ENCODE assay signal across 16 cellular contexts in genomic region chr5:13553896-13554295, GRCh38.
DNase-seq lines count a peak whose midpoint lies in the region; ATAC-seq and TF ChIP-seq lines count a peak whose summit lies in the region.
"Had no signal": no experiment of that assay in that cellular context is flagged by ENCODE, and none has a peak within 500 bp of the region (broad histone marks: within the 10 kb centered on the region; RNA-seq: fewer than 3 reads in every experiment).

No MANE protein-coding gene starts in this region.

- CTCF ChIA-PET in activated CD4-positive, alpha-beta T cell treated with anti-CD3 and anti-CD28 coated beads for 36 hours (lab: Charles Lee) = no interaction called here
- CTCF ChIA-PET in activated CD4-positive, alpha-beta T cell treated with anti-CD3 and anti-CD28 coated beads, Interleukin-2, amount 10 ng/mL, durations not matched to agents 7 days and 5 days (lab: Charles Lee) = no interaction called here

- no peaks in the 10 kb centered on the region for H3K27me3 Mint-ChIP-seq in activated CD4-positive, alpha-beta T cell treated with anti-CD3 and anti-CD28 coated beads for 36 hours
- H3K27me3 Mint-ChIP-seq in activated CD4-positive, alpha-beta T cell treated with anti-CD3 and anti-CD28 coated beads, Interleukin-2, amount 10 ng/mL, durations not matched to agents 7 days and 5 days = no peaks in the 10 kb centered on the region

- intact Hi-C loops in activated CD4-positive, alpha-beta T cell treated with anti-CD3 and anti-CD28 coated beads for 36 hours (cut with DNase I, micrococcal nuclease) = no loop called here
- intact Hi-C loops in testis (cut with DNase I; ENCODE audit: low total_unique reads) = no loop called here

- no peak overlapping the region for H3K27ac ChIP-seq in testis
- H3K27ac ChIP-seq: colonic mucosa, Peyer's patch, sigmoid colon had no signal

- peaks cover 9% of the 10 kb centered on the region for H3K9me3 Mint-ChIP-seq in activated CD4-positive, alpha-beta T cell treated with anti-CD3 and anti-CD28 coated beads for 36 hours (ENCODE audit: low read depth)
- H3K9me3 Mint-ChIP-seq in activated CD4-positive, alpha-beta T cell treated with anti-CD3 and anti-CD28 coated beads, Interleukin-2, amount 10 ng/mL, durations not matched to agents 7 days and 5 days = no peaks in the 10 kb centered on the region

- H3K27ac Mint-ChIP-seq in activated CD4-positive, alpha-beta T cell treated with anti-CD3 and anti-CD28 coated beads for 36 hours = no peak overlapping the region
- no peak overlapping the region for H3K27ac Mint-ChIP-seq in activated CD4-positive, alpha-beta T cell treated with anti-CD3 and anti-CD28 coated beads, Interleukin-2, amount 10 ng/mL, durations not matched to agents 7 days and 5 days

- no peak for TF ChIP-seq CTCF in fibroblast of mammary gland (conservative IDR thresholded peaks at IDR 0.05; ENCODE audit: control insufficient read depth, insufficient read depth, low read depth, low read length)
- TF ChIP-seq CTCF in testis (IDR thresholded peaks at IDR 0.05) = no peak

- no peaks in the 10 kb centered on the region for H3K36me3 Mint-ChIP-seq in activated CD4-positive, alpha-beta T cell treated with anti-CD3 and anti-CD28 coated beads for 36 hours (ENCODE audit: low read depth)
- no peaks in the 10 kb centered on the region for H3K36me3 Mint-ChIP-seq in activated CD4-positive, alpha-beta T cell treated with anti-CD3 and anti-CD28 coated beads, Interleukin-2, amount 10 ng/mL, durations not matched to agents 7 days and 5 days (ENCODE audit: low read depth)

- H3K27me3 ChIP-seq in testis = no peaks in the 10 kb centered on the region
- H3K27me3 ChIP-seq: colonic mucosa, Peyer's patch, sigmoid colon had no signal

- no peak for ATAC-seq in activated CD4-positive, alpha-beta T cell treated with anti-CD3 and anti-CD28 coated beads for 36 hours
- no peak for ATAC-seq in HG02938 (IDR thresholded peaks at IDR 0.05; ENCODE audit: unreplicated experiment)
- ATAC-seq: activated CD4-positive, CD25-positive, alpha-beta regulatory T cell treated with anti-CD3 and anti-CD28 coated beads, Interleukin-2, amount 50 U/mL, for 24 hours had no signal

- POLR2A ChIA-PET in activated CD4-positive, alpha-beta T cell treated with anti-CD3 and anti-CD28 coated beads for 36 hours (lab: Charles Lee) = no interaction called here
- POLR2A ChIA-PET in activated CD4-positive, alpha-beta T cell treated with anti-CD3 and anti-CD28 coated beads, Interleukin-2, amount 10 ng/mL, durations not matched to agents 7 days and 5 days (lab: Charles Lee) = no interaction called here

- no peaks in the 10 kb centered on the region for H3K4me1 ChIP-seq in testis
- H3K4me1 ChIP-seq: colonic mucosa, Peyer's patch, sigmoid colon had no signal

- no peak overlapping the region for H3K4me3 ChIP-seq in fibroblast of mammary gland (ENCODE audit: control insufficient read depth, low read depth, low read length)
- no peak overlapping the region for H3K4me3 ChIP-seq in testis
- H3K4me3 ChIP-seq: colonic mucosa, Peyer's patch, sigmoid colon had no signal

- DNase-seq in activated CD4-positive, alpha-beta T cell treated with anti-CD3 and anti-CD28 coated beads for 36 hours = peak; percentile 6
- no peak for DNase-seq in activated CD4-positive, alpha-beta T cell treated with anti-CD3 and anti-CD28 coated beads, Interleukin-2, amount 10 ng/mL, durations not matched to agents 7 days and 5 days
- peak; percentile 42 for DNase-seq in RPMI7951 (ENCODE audit: low read depth)
- DNase-seq in fibroblast of mammary gland (ENCODE audit: low read depth) = peak; percentile 15
- DNase-seq in testis = peak; percentile 25
- DNase-seq in activated CD8-positive, alpha-beta memory T cell treated with anti-CD3 and anti-CD28 coated beads for 24 hours = no peak
- no peak for DNase-seq in activated CD4-positive, alpha-beta T cell treated with anti-CD3 and anti-CD28 coated beads, Interleukin-2, amount 50 U/mL, for 1 hour
- DNase-seq: activated effector memory CD4-positive, alpha-beta T cell treated with Interleukin-2 at 50 U/mL for 16 hours; colonic mucosa; GF-D8; GOT3; NCI-H1417; Peyer's patch; sigmoid colon had no signal

- no peaks in the 10 kb centered on the region for H3K4me1 Mint-ChIP-seq in activated CD4-positive, alpha-beta T cell treated with anti-CD3 and anti-CD28 coated beads for 36 hours
- H3K4me1 Mint-ChIP-seq in activated CD4-positive, alpha-beta T cell treated with anti-CD3 and anti-CD28 coated beads, Interleukin-2, amount 10 ng/mL, durations not matched to agents 7 days and 5 days = no peaks in the 10 kb centered on the region

- TF ChIP-seq POLR2A in testis (IDR thresholded peaks at IDR 0.05) = no peak

- H3K4me3 Mint-ChIP-seq in activated CD4-positive, alpha-beta T cell treated with anti-CD3 and anti-CD28 coated beads for 36 hours = no peak overlapping the region
- no peak overlapping the region for H3K4me3 Mint-ChIP-seq in activated CD4-positive, alpha-beta T cell treated with anti-CD3 and anti-CD28 coated beads, Interleukin-2, amount 10 ng/mL, durations not matched to agents 7 days and 5 days

- no peaks in the 10 kb centered on the region for H3K9me3 ChIP-seq in testis
- H3K9me3 ChIP-seq: colonic mucosa, Peyer's patch, sigmoid colon had no signal

- H3K36me3 ChIP-seq in testis (ENCODE audit: low read depth, missing control alignments) = no peaks in the 10 kb centered on the region
- H3K36me3 ChIP-seq: colonic mucosa, Peyer's patch, sigmoid colon had no signal

- 41 to 55% methylated on average over 4 of the region's 4 CpGs for WGBS in testis, 2 donors

Comparison
In these comparisons a context has a peak if more than half of its experiments do, and no peak if none do; other contexts are left out.
1. DNase-seq: peak in activated CD4-positive, alpha-beta T cell treated with anti-CD3 and anti-CD28 coated beads for 36 hours (single experiment), RPMI7951 (single experiment), fibroblast of mammary gland (single experiment) and testis (single experiment); none in activated CD4-positive, alpha-beta T cell treated with anti-CD3 and anti-CD28 coated beads, Interleukin-2, amount 10 ng/mL, durations not matched to agents 7 days and 5 days (single experiment), activated CD8-positive, alpha-beta memory T cell treated with anti-CD3 and anti-CD28 coated beads for 24 hours (single experiment) and activated CD4-positive, alpha-beta T cell treated with anti-CD3 and anti-CD28 coated beads, Interleukin-2, amount 50 U/mL, for 1 hour (single experiment).